ENCODE assay signal across 17 cellular contexts in genomic region chr3:51156147-51156546, GRCh38.
DNase-seq lines count a peak whose midpoint lies in the region; TF ChIP-seq lines count a peak whose summit lies in the region.
"Had no signal": no experiment of that assay in that cellular context is flagged by ENCODE, and none has a peak within 500 bp of the region (broad histone marks: within the 10 kb centered on the region; RNA-seq: fewer than 3 reads in every experiment).

No MANE protein-coding gene starts in this region.

- H3K27me3 ChIP-seq in neural progenitor cell = no peaks in the 10 kb centered on the region

- H3K36me3 Mint-ChIP-seq in neural progenitor cell = peaks cover 2% of the 10 kb centered on the region

- peak overlapping the region; percentile 61 for H3K27ac ChIP-seq in neural progenitor cell

- no peaks in the 10 kb centered on the region for H3K9me3 ChIP-seq in neural progenitor cell (ENCODE audit: low read depth)
- H3K9me3 ChIP-seq: HAP-1 had no signal

- peaks cover 25% of the 10 kb centered on the region for H3F3A ChIP-seq in neural progenitor cell (ENCODE audit: low read depth)

- H3K27me3 Mint-ChIP-seq in neural progenitor cell (ENCODE audit: insufficient read depth, low read depth) = no peaks in the 10 kb centered on the region
- H3K27me3 Mint-ChIP-seq: CD4-positive, alpha-beta memory T cell had no signal

- H3K4me3 ChIP-seq in neural progenitor cell = peak overlapping the region; percentile 19
- H3K4me3 ChIP-seq: HAP-1 had no signal

- in situ Hi-C loops in GM13977 (cut with MboI; ENCODE audit: low pct_unique_long_range_greater_than_20kb, low sequenced_read_pairs, unreplicated experiment) = no loop called here

- H3K9me3 Mint-ChIP-seq in neural progenitor cell = peaks cover 2% of the 10 kb centered on the region

- no peaks in the 10 kb centered on the region for H3K36me3 ChIP-seq in neural progenitor cell
- H3K36me3 ChIP-seq: HAP-1 had no signal

- peak; percentile 86 for DNase-seq in NCI-H82 treated with DMSO at 0.1 percent for 48 hours (lab: John Stamatoyannopoulos, UW; ENCODE audit: unreplicated experiment)
- DNase-seq in neural progenitor cell (ENCODE audit: low spot score) = peak; percentile 92
- DNase-seq in retina = peak; percentile 4
- DNase-seq in NCI-H128 (lab: John Stamatoyannopoulos, UW; ENCODE audit: unreplicated experiment) = no peak
- no peak for DNase-seq in GM13977 (ENCODE audit: low spot score)
- no peak for DNase-seq in DMS53 treated with DMSO at 0.1 percent for 48 hours (lab: John Stamatoyannopoulos, UW; ENCODE audit: unreplicated experiment)
- DNase-seq: C1 segment of cervical spinal cord; Calu3; CD4-positive, alpha-beta memory T cell; COR-L47; DMS153; DMS79; EL; GDM1; GOT3; HFFc6 had no signal

- no peak overlapping the region for H3K9ac ChIP-seq in neural progenitor cell

- peak overlapping the region; percentile 75 for H3K4me2 ChIP-seq in neural progenitor cell

- peaks cover 15% of the 10 kb centered on the region for H3K4me1 Mint-ChIP-seq in neural progenitor cell
- H3K4me1 Mint-ChIP-seq: CD4-positive, alpha-beta memory T cell had no signal

- peaks cover 30% of the 10 kb centered on the region for H3K4me1 ChIP-seq in neural progenitor cell
- H3K4me1 ChIP-seq: HAP-1 had no signal

- no peak overlapping the region for H2AFZ ChIP-seq in neural progenitor cell (replicated peaks)

- TF ChIP-seq CTCF in neural progenitor cell (IDR thresholded peaks at IDR 0.05) = no peak
- no peak for TF ChIP-seq CTCF in GM13977 (IDR thresholded peaks at IDR 0.05; ENCODE audit: extremely low read depth, insufficient read depth, missing control alignments)

- H4K20me1 ChIP-seq in neural progenitor cell (ENCODE audit: low read depth) = no peaks in the 10 kb centered on the region

- no peak overlapping the region for H3K4me3 Mint-ChIP-seq in neural progenitor cell
- H3K4me3 Mint-ChIP-seq: CD4-positive, alpha-beta memory T cell; HFFc6 had no signal

- H3K79me2 ChIP-seq in neural progenitor cell (ENCODE audit: low read depth) = no peaks in the 10 kb centered on the region

- no peak overlapping the region for H3K27ac Mint-ChIP-seq in neural progenitor cell
- H3K27ac Mint-ChIP-seq: CD4-positive, alpha-beta memory T cell; HFFc6 had no signal

Comparison
In these comparisons a context has a peak if more than half of its experiments do, and no peak if none do; other contexts are left out.
1. DNase-seq: peak in NCI-H82 treated with DMSO at 0.1 percent for 48 hours (single experiment), neural progenitor cell (single experiment) and retina (single experiment); none in NCI-H128 (single experiment), GM13977 (single experiment) and DMS53 treated with DMSO at 0.1 percent for 48 hours (single experiment).